In the genomic region with DNA sequence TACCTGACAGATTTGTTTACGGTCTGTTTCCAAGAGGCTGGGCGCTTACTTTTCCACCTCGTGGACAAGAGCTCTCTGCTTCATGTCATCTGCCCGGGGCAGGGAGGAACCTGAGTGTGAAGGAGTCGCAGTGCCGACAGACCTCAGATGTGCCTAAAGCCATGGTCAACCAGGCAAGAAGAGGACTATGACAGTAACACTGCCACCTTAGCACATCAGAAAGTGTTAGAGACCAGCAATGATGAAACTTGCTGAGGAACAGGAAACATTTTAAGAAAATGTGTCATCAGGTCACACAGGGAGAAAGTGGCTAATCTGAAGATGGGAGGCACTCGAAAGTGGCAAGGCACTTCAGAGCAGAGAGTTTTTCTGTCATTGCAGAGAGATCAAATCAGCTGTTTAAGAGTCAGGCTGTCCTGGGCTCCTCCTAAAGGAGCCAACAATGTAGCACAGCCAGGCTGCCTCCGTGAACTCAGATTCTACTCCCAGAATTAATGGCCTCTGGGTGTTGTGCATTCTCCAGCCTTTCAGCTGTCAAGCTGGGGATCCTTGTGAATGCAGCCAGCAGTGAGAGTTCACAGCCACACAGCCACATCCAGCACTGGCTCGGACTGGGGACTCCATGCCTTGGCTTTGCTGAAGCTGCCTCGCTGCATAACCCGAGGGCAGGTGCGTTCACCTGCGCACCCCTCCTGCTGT, we compare ENCODE assay signal across 8 cellular contexts.
DNase-seq lines count a peak whose midpoint lies in the region; TF ChIP-seq lines count a peak whose summit lies in the region.

No MANE protein-coding gene starts in this region.

- H3K27ac ChIP-seq in stomach smooth muscle (ENCODE audit: low read length): peak overlapping the region; percentile 46

- intact Hi-C loops in Caco-2 (cut with micrococcal nuclease; ENCODE audit: unreplicated experiment): no loop called here

- DNase-seq in activated T-cell treated with anti-CD3 and anti-CD28 coated beads, Interleukin-2, amount 50 U/mL, for 24 hours: no peak
- no peak for DNase-seq in activated T-cell treated with anti-CD3 and anti-CD28 coated beads, Interleukin-2, amount 50 U/mL, for 1 hour
- DNase-seq in NB4 (ENCODE audit: low read depth) (peak; percentile 32), chondrocyte (ENCODE audit: low spot score) (no peak), SK-N-DZ (ENCODE audit: low spot score) (no peak), GM19240 (ENCODE audit: insufficient read length, low spot score) (no peak), Caco-2 (no peak)

- no peaks in the 10 kb centered on the region for H3K9me3 Mint-ChIP-seq in activated T-cell treated with anti-CD3 and anti-CD28 coated beads, Interleukin-2, amount 50 U/mL, for 24 hours
- H3K9me3 Mint-ChIP-seq in chondrocyte (ENCODE audit: low read depth): no peaks in the 10 kb centered on the region
- no peaks in the 10 kb centered on the region for H3K9me3 Mint-ChIP-seq in Caco-2 (ENCODE audit: unreplicated experiment)

- TF ChIP-seq CTCF in NB4 (IDR thresholded peaks at IDR 0.05; ENCODE audit: low read depth, low read length): no peak
- no peak for TF ChIP-seq CTCF in chondrocyte (IDR thresholded peaks at IDR 0.05)
- no peak for TF ChIP-seq CTCF in Caco-2 (IDR thresholded peaks at IDR 0.05; ENCODE audit: insufficient read depth in 1 of 2, low read depth in 1 of 2, low read length in 1 of 2, severe bottlenecking in 1 of 2, unreplicated experiment in 1 of 2)

- POLR2A ChIA-PET in Caco-2 (lab: Charles Lee): no interaction called here

- no peaks in the 10 kb centered on the region for H3K27me3 Mint-ChIP-seq in activated T-cell treated with anti-CD3 and anti-CD28 coated beads, Interleukin-2, amount 50 U/mL, for 24 hours
- H3K27me3 Mint-ChIP-seq in chondrocyte (ENCODE audit: low read depth): no peaks in the 10 kb centered on the region
- H3K27me3 Mint-ChIP-seq in Caco-2 (ENCODE audit: insufficient read depth, unreplicated experiment): no peaks in the 10 kb centered on the region

- H3K4me3 ChIP-seq in NB4 (ENCODE audit: low read depth, low read length): no peak overlapping the region
- peak overlapping the region; percentile 15 to 29 for H3K4me3 ChIP-seq in stomach smooth muscle (ENCODE audit: low read length in 2 of 2)
- H3K4me3 ChIP-seq in Caco-2 (ENCODE audit: low read depth, low read length): no peak overlapping the region

- no TSS peak for BruUV-seq in Caco-2 (replicated peaks; lab: Mats Ljungman, UMichigan)

- H3K27ac Mint-ChIP-seq in activated T-cell treated with anti-CD3 and anti-CD28 coated beads, Interleukin-2, amount 50 U/mL, for 24 hours: peak overlapping the region; percentile 86
- H3K27ac Mint-ChIP-seq in chondrocyte (ENCODE audit: unreplicated experiment) (peak overlapping the region; percentile 42), Caco-2 (ENCODE audit: unreplicated experiment) (no peak overlapping the region)

- H3K4me1 Mint-ChIP-seq in activated T-cell treated with anti-CD3 and anti-CD28 coated beads, Interleukin-2, amount 50 U/mL, for 24 hours (ENCODE audit: low read depth): peaks cover 70% of the 10 kb centered on the region
- H3K4me1 Mint-ChIP-seq in chondrocyte (ENCODE audit: low read depth) (peaks cover 39% of the 10 kb centered on the region), Caco-2 (ENCODE audit: low read depth, unreplicated experiment) (no peaks in the 10 kb centered on the region)

- no peaks in the 10 kb centered on the region for H3K27me3 ChIP-seq in stomach smooth muscle (ENCODE audit: control insufficient read depth in 1 of 2, insufficient read depth in 2 of 2, low read length in 2 of 2)
- H3K27me3 ChIP-seq in Caco-2 (replicated peaks; ENCODE audit: control insufficient read depth, insufficient read depth, low read length): no peaks in the 10 kb centered on the region

- H3K4me1 ChIP-seq in stomach smooth muscle (ENCODE audit: control insufficient read depth, insufficient read depth, low read length): peaks cover 40% of the 10 kb centered on the region
- H3K4me1 ChIP-seq in Caco-2: peaks cover 16% of the 10 kb centered on the region; the same call in 1 of the 2 replicates

- no peak overlapping the region for H3K9ac ChIP-seq in stomach smooth muscle (ENCODE audit: low read length in 2 of 2)

- peaks cover 8 to 13% of the 10 kb centered on the region in 2 donors for H3K36me3 ChIP-seq in stomach smooth muscle (ENCODE audit: control insufficient read depth in 2 of 2, insufficient read depth in 2 of 2, low read length in 2 of 2)
- H3K36me3 ChIP-seq in Caco-2 (ENCODE audit: control insufficient read depth, insufficient read depth, low read length): peaks cover 2% of the 10 kb centered on the region

- TF ChIP-seq POLR2A in NB4 (IDR thresholded peaks at IDR 0.05; ENCODE audit: extremely low read depth, insufficient read length): no peak

- no peaks in the 10 kb centered on the region for H3K9me3 ChIP-seq in stomach smooth muscle (ENCODE audit: control insufficient read depth in 2 of 2, low read length in 2 of 2)
- no peaks in the 10 kb centered on the region for H3K9me3 ChIP-seq in Caco-2

- peaks cover 86% of the 10 kb centered on the region for H3K36me3 Mint-ChIP-seq in activated T-cell treated with anti-CD3 and anti-CD28 coated beads, Interleukin-2, amount 50 U/mL, for 24 hours (ENCODE audit: low read depth)
- H3K36me3 Mint-ChIP-seq in chondrocyte (ENCODE audit: low read depth): peaks cover 8% of the 10 kb centered on the region
- peaks cover 2% of the 10 kb centered on the region for H3K36me3 Mint-ChIP-seq in Caco-2 (ENCODE audit: insufficient read depth, unreplicated experiment)

- CTCF ChIA-PET in Caco-2 (lab: Charles Lee): no interaction called here

- peak overlapping the region; percentile 26 for H3K4me3 Mint-ChIP-seq in activated T-cell treated with anti-CD3 and anti-CD28 coated beads, Interleukin-2, amount 50 U/mL, for 24 hours
- H3K4me3 Mint-ChIP-seq in chondrocyte (ENCODE audit: unreplicated experiment): no peak overlapping the region
- no peak overlapping the region for H3K4me3 Mint-ChIP-seq in Caco-2 (ENCODE audit: unreplicated experiment)

Comparison
In these comparisons a context has a peak if more than half of its experiments do, and no peak if none do; other contexts are left out.
1. H3K4me3 ChIP-seq: peak in stomach smooth muscle (2 of 2); none in NB4 (single experiment) and Caco-2 (single experiment).